ENCODE assay signal across 13 cellular contexts in genomic region chr14:71464840-71465239, GRCh38.
DNase-seq lines count a peak whose midpoint lies in the region; TF ChIP-seq lines count a peak whose summit lies in the region.
"Had no signal": no experiment of that assay in that cellular context is flagged by ENCODE, and none has a peak within 500 bp of the region (broad histone marks: within the 10 kb centered on the region; RNA-seq: fewer than 3 reads in every experiment).

No MANE protein-coding gene starts in this region.

- intact Hi-C loops in activated CD4-positive, alpha-beta T cell treated with anti-CD3 and anti-CD28 coated beads, Interleukin-2, amount 10 ng/mL, durations not matched to agents 24 days and 14 days (cut with micrococcal nuclease): no loop called here

- peaks cover 69% of the 10 kb centered on the region for H3K36me3 Mint-ChIP-seq in activated CD4-positive, alpha-beta T cell treated with anti-CD3 and anti-CD28 coated beads, Interleukin-2, amount 10 ng/mL, durations not matched to agents 24 days and 14 days (ENCODE audit: low read depth)

- H3K9me3 Mint-ChIP-seq in activated CD4-positive, alpha-beta T cell treated with anti-CD3 and anti-CD28 coated beads, Interleukin-2, amount 10 ng/mL, durations not matched to agents 24 days and 14 days: peaks cover 18% of the 10 kb centered on the region
- H3K9me3 Mint-ChIP-seq: CD4-positive, alpha-beta T cell had no signal

- TF ChIP-seq POLR2A in erythroblast (IDR thresholded peaks at IDR 0.05; ENCODE audit: low read length): no peak

- H3K4me3 Mint-ChIP-seq in activated CD4-positive, alpha-beta T cell treated with anti-CD3 and anti-CD28 coated beads, Interleukin-2, amount 10 ng/mL, durations not matched to agents 24 days and 14 days: no peak overlapping the region
- H3K4me3 Mint-ChIP-seq: B cell; CD4-positive, alpha-beta T cell; CD8-positive, alpha-beta T cell had no signal

- DNase-seq in activated CD4-positive, alpha-beta T cell treated with anti-CD3 and anti-CD28 coated beads, Interleukin-2, amount 10 ng/mL, durations not matched to agents 24 days and 14 days: peak; percentile 25
- no peak for DNase-seq in activated CD4-positive, alpha-beta T cell treated with anti-CD3 and anti-CD28 coated beads, Interleukin-2, amount 50 U/mL, for 4 hours
- DNase-seq in erythroblast (lab: John Stamatoyannopoulos, UW) (peak; percentile 6 to 55), NCI-H187 (lab: John Stamatoyannopoulos, UW) (no peak)
- no peak for DNase-seq in activated CD8-positive, alpha-beta memory T cell treated with anti-CD3 and anti-CD28 coated beads, Interleukin-2, amount 50 U/mL, for 4 hours
- DNase-seq: AML-193; Caco-2; Calu3; CD4-positive, alpha-beta T cell; CD8-positive, alpha-beta T cell; DMS79 treated with DMSO at 0.1 percent for 48 hours; GF-D8 had no signal

- no peaks in the 10 kb centered on the region for H3K27me3 Mint-ChIP-seq in activated CD4-positive, alpha-beta T cell treated with anti-CD3 and anti-CD28 coated beads, Interleukin-2, amount 10 ng/mL, durations not matched to agents 24 days and 14 days
- H3K27me3 Mint-ChIP-seq: B cell; CD4-positive, alpha-beta T cell had no signal

- H3K27ac Mint-ChIP-seq in activated CD4-positive, alpha-beta T cell treated with anti-CD3 and anti-CD28 coated beads, Interleukin-2, amount 10 ng/mL, durations not matched to agents 24 days and 14 days: no peak overlapping the region
- H3K27ac Mint-ChIP-seq: B cell; CD4-positive, alpha-beta T cell; CD8-positive, alpha-beta T cell had no signal

- H3K4me1 Mint-ChIP-seq in activated CD4-positive, alpha-beta T cell treated with anti-CD3 and anti-CD28 coated beads, Interleukin-2, amount 10 ng/mL, durations not matched to agents 24 days and 14 days: peaks cover 9% of the 10 kb centered on the region

Comparison
In these comparisons a context has a peak if more than half of its experiments do, and no peak if none do; other contexts are left out.
1. DNase-seq: peak in activated CD4-positive, alpha-beta T cell treated with anti-CD3 and anti-CD28 coated beads, Interleukin-2, amount 10 ng/mL, durations not matched to agents 24 days and 14 days (single experiment) and erythroblast (2 of 2); none in activated CD4-positive, alpha-beta T cell treated with anti-CD3 and anti-CD28 coated beads, Interleukin-2, amount 50 U/mL, for 4 hours (0 of 2), activated CD8-positive, alpha-beta memory T cell treated with anti-CD3 and anti-CD28 coated beads, Interleukin-2, amount 50 U/mL, for 4 hours (single experiment) and NCI-H187 (0 of 2).